Comparison of ENCODE assay signal across 10 cellular contexts in genomic region chr14:68782091-68782981, GRCh38. TPM values are rescaled to one million over a fixed set of nuclear protein-coding genes. Genes with fewer than 3 reads are reported as not detected.
DNase-seq lines count a peak whose midpoint lies in the region; ATAC-seq and TF ChIP-seq lines count a peak whose summit lies in the region.
"Had no signal": no experiment of that assay in that cellular context is flagged by ENCODE, and none has a peak within 500 bp of the region (broad histone marks: within the 10 kb centered on the region; RNA-seq: fewer than 3 reads in every experiment).

No MANE protein-coding gene starts in this region.

- CTCF ChIA-PET in activated naive CD4-positive, alpha-beta T cell treated with anti-CD3 and anti-CD28 coated beads for 36 hours (lab: Charles Lee), result interaction anchor here (0.7 to 16.7 kb wide), 11 partner anchors 8 to 533 kb away, joined by 3 to 270 read pairs (median 3); partner anchors contain the start of gene ZFP36L1

- intact Hi-C loops in activated naive CD4-positive, alpha-beta T cell treated with anti-CD3 and anti-CD28 coated beads for 36 hours (cut with micrococcal nuclease), result loop anchor here (1.0 to 10.0 kb wide), 4 partner anchors 8 to 408 kb away; no protein-coding TSS in a partner anchor

- H3K4me1 ChIP-seq in upper lobe of left lung, result peaks cover 53 to 65% (median 59%) of the 10 kb centered on the region in 4 donors

- no peak overlapping the region for H3K4me3 ChIP-seq in upper lobe of left lung

- TF ChIP-seq POLR2A in upper lobe of left lung (IDR thresholded peaks at IDR 0.05), result no peak

- peak overlapping the region; percentile 37 for H3K27ac Mint-ChIP-seq in activated naive CD4-positive, alpha-beta T cell treated with anti-CD3 and anti-CD28 coated beads for 36 hours
- H3K27ac Mint-ChIP-seq in mesothelial cell of epicardium, result peak overlapping the region; percentile 75

- ATAC-seq in upper lobe of left lung (ENCODE audit: low FRiP score in 2 of 2) (no peak), GM18517 (IDR thresholded peaks at IDR 0.05; ENCODE audit: unreplicated experiment) (no peak)

- peaks cover 82% of the 10 kb centered on the region for H3K4me1 Mint-ChIP-seq in activated naive CD4-positive, alpha-beta T cell treated with anti-CD3 and anti-CD28 coated beads for 36 hours (ENCODE audit: low read depth)
- peaks cover 52% of the 10 kb centered on the region for H3K4me1 Mint-ChIP-seq in mesothelial cell of epicardium

- TF ChIP-seq EP300 in upper lobe of left lung (IDR thresholded peaks at IDR 0.05), result no peak

- H3K9me3 ChIP-seq in upper lobe of left lung, result no peaks in the 10 kb centered on the region

- no peaks in the 10 kb centered on the region for H3K9me3 Mint-ChIP-seq in activated naive CD4-positive, alpha-beta T cell treated with anti-CD3 and anti-CD28 coated beads for 36 hours
- no peaks in the 10 kb centered on the region for H3K9me3 Mint-ChIP-seq in mesothelial cell of epicardium

- no peaks in the 10 kb centered on the region for H3K27me3 Mint-ChIP-seq in activated naive CD4-positive, alpha-beta T cell treated with anti-CD3 and anti-CD28 coated beads for 36 hours (ENCODE audit: low read depth)
- no peaks in the 10 kb centered on the region for H3K27me3 Mint-ChIP-seq in mesothelial cell of epicardium (ENCODE audit: low read depth)

- DNase-seq in activated gamma-delta T cell treated with Interleukin-2 at 50 U/mL for 16 hours, result peak; percentile 54
- DNase-seq in activated gamma-delta T cell (lab: John Stamatoyannopoulos, UW), result no peak
- peak; percentile 85 for DNase-seq in activated naive CD4-positive, alpha-beta T cell treated with anti-CD3 and anti-CD28 coated beads for 36 hours
- DNase-seq in mesothelial cell of epicardium (ENCODE audit: low spot score in 2 of 2, unreplicated experiment in 2 of 2), result no peak
- DNase-seq in upper lobe of left lung, result peak in 1 of 2 donors; percentile 17
- DNase-seq in NCI-H226, result no peak
- no peak for DNase-seq in Kasumi-1 (lab: John Stamatoyannopoulos, UW)
- DNase-seq: ACHN, midbrain had no signal

- no peak overlapping the region for H3K4me3 Mint-ChIP-seq in activated naive CD4-positive, alpha-beta T cell treated with anti-CD3 and anti-CD28 coated beads for 36 hours
- H3K4me3 Mint-ChIP-seq in mesothelial cell of epicardium, result no peak overlapping the region

- H3K36me3 ChIP-seq in upper lobe of left lung, result peaks cover 0 to 9% (median 2%) of the 10 kb centered on the region in 4 donors

- peak overlapping the region in 3 of 4 donors; percentile 40 to 87 (median 80) for H3K27ac ChIP-seq in upper lobe of left lung

- peaks cover 3% of the 10 kb centered on the region for H3K36me3 Mint-ChIP-seq in activated naive CD4-positive, alpha-beta T cell treated with anti-CD3 and anti-CD28 coated beads for 36 hours (ENCODE audit: low read depth)
- peaks cover 4% of the 10 kb centered on the region for H3K36me3 Mint-ChIP-seq in mesothelial cell of epicardium

- WGBS in upper lobe of left lung, 2 donors, result 86 to 89% methylated on average over 10 of the region's 10 CpGs

- TF ChIP-seq CTCF in mesothelial cell of epicardium (IDR thresholded peaks at IDR 0.05; ENCODE audit: unreplicated experiment) (no peak), upper lobe of left lung (IDR thresholded peaks at IDR 0.05) (no peak)

- H3K27me3 ChIP-seq in upper lobe of left lung, result no peaks in the 10 kb centered on the region

RNA-seq across cellular contexts. Expression of gene ZFP36L1, which starts 10.5 kb away (rescaled TPM):
- total RNA-seq in activated naive CD4-positive, alpha-beta T cell treated with anti-CD3 and anti-CD28 coated beads for 36 hours, result 10 to 100 TPM; 76.8 to 85.1 TPM
- 377 to 390 TPM (median 382 TPM) in 3 replicates for total RNA-seq in mesothelial cell of epicardium
- total RNA-seq in upper lobe of left lung, result 100 to 1,000 TPM; 268 to 511 (median 385) TPM

Comparison
In these comparisons a context has a peak if more than half of its experiments do, and no peak if none do; other contexts are left out.
1. DNase-seq: peak in activated gamma-delta T cell treated with Interleukin-2 at 50 U/mL for 16 hours (single experiment) and activated naive CD4-positive, alpha-beta T cell treated with anti-CD3 and anti-CD28 coated beads for 36 hours (single experiment); none in activated gamma-delta T cell (single experiment), mesothelial cell of epicardium (0 of 2), NCI-H226 (single experiment) and Kasumi-1 (0 of 2).